24 cellular contexts compared by ENCODE assay signal in the genomic region with DNA sequence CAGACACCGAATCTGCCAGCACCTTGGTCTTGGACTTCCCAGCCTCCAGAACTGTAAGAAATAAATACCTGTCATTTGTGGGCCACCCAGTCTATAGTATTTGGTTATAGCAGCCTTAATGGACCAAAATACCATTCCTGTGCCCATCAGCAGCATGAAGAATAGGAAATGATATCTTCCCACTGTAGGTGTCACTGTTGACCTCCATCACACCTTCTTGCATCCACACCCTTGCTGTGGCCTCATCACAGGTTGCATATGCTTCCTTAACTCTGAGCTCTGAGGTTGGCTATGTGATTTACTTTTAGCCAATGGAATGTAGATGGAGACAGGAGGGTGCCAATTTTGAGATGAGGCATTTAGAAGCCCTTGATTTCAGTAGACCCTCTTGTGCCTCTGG.
"Had no signal": no experiment of that assay in that cellular context is flagged by ENCODE, and none has a peak within 500 bp of the region (broad histone marks: within the 10 kb centered on the region; RNA-seq: fewer than 3 reads in every experiment).

No MANE protein-coding gene starts in this region.

- DNase-seq: activated CD4-positive, alpha-beta T cell treated with anti-CD3 and anti-CD28 coated beads for 4 hours; activated CD4-positive, alpha-beta T cell treated with anti-CD3 and anti-CD28 coated beads, Interleukin-2, amount 50 U/mL, for 4 hours; activated effector memory CD4-positive, alpha-beta T cell treated with Interleukin-2 at 50 U/mL for 16 hours; activated naive CD4-positive, alpha-beta T cell treated with Interleukin-2 at 50 U/mL for 16 hours; activated T-cell treated with anti-CD3 and anti-CD28 coated beads for 4 hours; anterior cingulate cortex; effector CD4-positive, alpha-beta T cell; esophagus squamous epithelium; foreskin melanocyte; heart right ventricle; left lung; naive thymus-derived CD8-positive, alpha-beta T cell; occipital lobe; right cardiac atrium; stimulated activated CD4-positive, alpha-beta T cell treated with anti-CD3 and anti-CD28 coated beads, Interleukin-12 subunit alpha, Interleukin-12 subunit beta, amount 100 ng/mL, for 4 hours; stimulated activated CD4-positive, alpha-beta T cell treated with anti-CD3 and anti-CD28 coated beads, Interleukin-4, amount 100 ng/mL, for 1 hour; stimulated activated naive CD8-positive, alpha-beta T cell treated with anti-CD3 and anti-CD28 coated beads, Interleukin-15, Interleukin-2, amounts not matched to agents 100 U/mL and 50 U/mL, for 24 hours; trophoblast cell had no signal

- FAIRE-seq: bronchial epithelial cell, endometrium, urothelium cell line had no signal

- H3K27me3 ChIP-seq: esophagus squamous epithelium, left lung had no signal

- H3K36me3 ChIP-seq: esophagus squamous epithelium, heart right ventricle, left lung, thoracic aorta had no signal

- ATAC-seq: heart right ventricle; left lung; naive thymus-derived CD8-positive, alpha-beta T cell; right cardiac atrium; stimulated activated naive CD8-positive, alpha-beta T cell treated with anti-CD3 and anti-CD28 coated beads, Interleukin-15, Interleukin-2, amounts not matched to agents 100 U/mL and 50 U/mL, for 24 hours had no signal

- H3K4me3 ChIP-seq: esophagus squamous epithelium, heart right ventricle, left lung, lung, thoracic aorta had no signal

- H3K27ac ChIP-seq: epithelial cell of prostate, esophagus squamous epithelium, heart right ventricle, left lung, thoracic aorta had no signal

- H3K4me1 ChIP-seq: esophagus squamous epithelium, heart right ventricle, left lung had no signal
